ENCODE assay signal across 17 cellular contexts in the genomic region with DNA sequence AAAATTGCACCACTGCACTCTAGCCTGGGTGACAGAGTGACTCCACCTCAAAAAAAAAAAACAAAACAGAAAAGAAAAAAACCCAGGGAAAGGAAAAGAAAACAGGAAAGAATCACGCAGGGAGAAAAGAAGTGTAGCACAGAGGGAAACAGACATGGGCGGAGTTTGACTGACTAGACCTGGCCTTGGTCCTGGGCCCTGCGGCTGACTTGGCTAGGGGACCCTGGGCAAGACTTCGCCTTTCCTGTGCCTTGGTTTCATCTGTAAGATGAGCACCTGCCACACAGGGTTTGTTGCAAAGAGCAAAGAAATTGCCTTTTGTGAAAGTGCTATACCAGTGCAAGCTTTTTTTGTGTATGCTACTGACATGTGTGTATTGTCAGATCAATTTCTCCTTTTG.
DNase-seq lines count a peak whose midpoint lies in the region; ATAC-seq and TF ChIP-seq lines count a peak whose summit lies in the region.
"Had no signal": no experiment of that assay in that cellular context is flagged by ENCODE, and none has a peak within 500 bp of the region (broad histone marks: within the 10 kb centered on the region; RNA-seq: fewer than 3 reads in every experiment).

No MANE protein-coding gene starts in this region.

- H3K27ac ChIP-seq in HEK293 (ENCODE audit: extremely low read depth, low read depth, low read length) (no peak overlapping the region), PC-3 (ENCODE audit: low read length) (no peak overlapping the region), uterus (no peak overlapping the region)
- H3K27ac ChIP-seq: RWPE1 had no signal

- 0 out of 2 replicates have a peak, but pooled peaks have one; percentile 42 for ATAC-seq in PC-3

- H3K4me1 ChIP-seq in HEK293 (ENCODE audit: control insufficient read depth, insufficient read depth, low read length) (no peaks in the 10 kb centered on the region), PC-3 (ENCODE audit: insufficient read depth, low read length) (peaks cover 16% of the 10 kb centered on the region), uterus (no peaks in the 10 kb centered on the region)

- H3K9me3 ChIP-seq in HEK293 (ENCODE audit: control insufficient read depth, insufficient read depth, low read depth, low read length) (no peaks in the 10 kb centered on the region), PC-3 (ENCODE audit: low read length) (no peaks in the 10 kb centered on the region), uterus (no peaks in the 10 kb centered on the region)
- H3K9me3 ChIP-seq: BE2C had no signal

- no peak overlapping the region for H3K4me2 ChIP-seq in PC-3 (ENCODE audit: low read length)

- no peak for TF ChIP-seq POLR2A in uterus (IDR thresholded peaks at IDR 0.05)

- intact Hi-C loops in PC-3 (cut with micrococcal nuclease), result no loop called here
- intact Hi-C loops in uterus (cut with DNase I; ENCODE audit: low total_unique reads), result no loop called here

- H3K9ac ChIP-seq in PC-3 (ENCODE audit: low read length), result no peak overlapping the region

- H3K27me3 ChIP-seq in PC-3 (ENCODE audit: low read length) (peaks cover 38% of the 10 kb centered on the region), uterus (peaks cover 0 to 11% of the 10 kb centered on the region in 2 donors)
- H3K27me3 ChIP-seq: BE2C had no signal

- H3K79me2 ChIP-seq in PC-3 (ENCODE audit: low read length), result no peaks in the 10 kb centered on the region

- no peak for TF ChIP-seq CTCF in HEK293 (tag by site-specific recombination; IDR thresholded peaks at IDR 0.05)
- TF ChIP-seq CTCF in PC-3 (conservative IDR thresholded peaks at IDR 0.05; ENCODE audit: low read depth, low read length), result no peak
- no peak for TF ChIP-seq CTCF in uterus (IDR thresholded peaks at IDR 0.05)

- no peak overlapping the region for H2AFZ ChIP-seq in PC-3 (ENCODE audit: low read length)

- CTCF ChIA-PET in HEK293 (lab: Yijun Ruan, JAX), result no interaction called here
- CTCF ChIA-PET in PC-3 (lab: Charles Lee), result no interaction called here

- H4K20me1 ChIP-seq in PC-3 (ENCODE audit: low read length), result no peaks in the 10 kb centered on the region

- POLR2A ChIA-PET in HEK293 (lab: Yijun Ruan, JAX), result no interaction called here
- POLR2A ChIA-PET in PC-3 (lab: Charles Lee; ENCODE audit: unreplicated experiment), result interaction anchor here (0.9 kb wide), 1 partner anchor 955 kb away, joined by 4 read pairs; no protein-coding TSS in a partner anchor

- no peaks in the 10 kb centered on the region for H3F3A ChIP-seq in PC-3 (ENCODE audit: low read length, unreplicated experiment)

- H3K36me3 ChIP-seq in HEK293 (ENCODE audit: control insufficient read depth in 2 of 2, insufficient read depth in 1 of 2, low read length in 2 of 2) (no peaks in the 10 kb centered on the region), PC-3 (ENCODE audit: low read depth, low read length) (no peaks in the 10 kb centered on the region), uterus (no peaks in the 10 kb centered on the region)
- H3K36me3 ChIP-seq: BE2C had no signal

- BruUV-seq in PC-3 (replicated peaks; lab: Mats Ljungman, UMichigan), result no TSS peak

- H3K9me2 ChIP-seq in PC-3 (replicated peaks; ENCODE audit: low read length), result no peaks in the 10 kb centered on the region

- H3K4me3 ChIP-seq in HEK293 (ENCODE audit: low read depth, low read length), result no peak overlapping the region
- no peak overlapping the region for H3K4me3 ChIP-seq in PC-3 (ENCODE audit: low read length)
- H3K4me3 ChIP-seq in uterus, result no peak overlapping the region
- H3K4me3 ChIP-seq: K562 had no signal

- DNase-seq in PC-3 (no peak), cerebellum (ENCODE audit: low spot score) (peak; percentile 76), stromal cell of bone marrow (ENCODE audit: low read depth) (peak; percentile 2), uterus (no peak)
- DNase-seq in stimulated activated CD4-positive, alpha-beta T cell treated with anti-CD3 and anti-CD28 coated beads, Interleukin-15, amount 100 ng/mL, for 24 hours, result no peak
- no peak for DNase-seq in stimulated activated naive CD4-positive, alpha-beta T cell (lab: John Stamatoyannopoulos, UW)
- DNase-seq: BE2C; CD4-positive, alpha-beta T cell; DMS53; NCI-H1436 treated with DMSO at 0.1 percent for 48 hours; NCI-H2029 treated with DMSO at 0.1 percent for 48 hours; NCI-H510A treated with DMSO at 0.1 percent for 48 hours; NK-92 treated with Interleukin-12 subunit alpha and Interleukin-12 subunit beta, amount 100 ng/mL, for 24 hours; SW 1271 had no signal

TF ChIP-seq in HEK293, 187 proteins besides CTCF, POLR2A, EP300 and RAD21:
- 0 out of 2 replicates have a peak, but pooled peaks have one; percentile 35 for TF ChIP-seq PRDM1 (tag by site-specific recombination; IDR thresholded peaks at IDR 0.05)
- no peak for TF ChIP-seq ZNF157 (tag by site-specific recombination; IDR thresholded peaks at IDR 0.05)
- no peak for TF ChIP-seq ZBTB21 (tag by site-specific recombination; IDR thresholded peaks at IDR 0.05)
- TF ChIP-seq, protein P1, sequence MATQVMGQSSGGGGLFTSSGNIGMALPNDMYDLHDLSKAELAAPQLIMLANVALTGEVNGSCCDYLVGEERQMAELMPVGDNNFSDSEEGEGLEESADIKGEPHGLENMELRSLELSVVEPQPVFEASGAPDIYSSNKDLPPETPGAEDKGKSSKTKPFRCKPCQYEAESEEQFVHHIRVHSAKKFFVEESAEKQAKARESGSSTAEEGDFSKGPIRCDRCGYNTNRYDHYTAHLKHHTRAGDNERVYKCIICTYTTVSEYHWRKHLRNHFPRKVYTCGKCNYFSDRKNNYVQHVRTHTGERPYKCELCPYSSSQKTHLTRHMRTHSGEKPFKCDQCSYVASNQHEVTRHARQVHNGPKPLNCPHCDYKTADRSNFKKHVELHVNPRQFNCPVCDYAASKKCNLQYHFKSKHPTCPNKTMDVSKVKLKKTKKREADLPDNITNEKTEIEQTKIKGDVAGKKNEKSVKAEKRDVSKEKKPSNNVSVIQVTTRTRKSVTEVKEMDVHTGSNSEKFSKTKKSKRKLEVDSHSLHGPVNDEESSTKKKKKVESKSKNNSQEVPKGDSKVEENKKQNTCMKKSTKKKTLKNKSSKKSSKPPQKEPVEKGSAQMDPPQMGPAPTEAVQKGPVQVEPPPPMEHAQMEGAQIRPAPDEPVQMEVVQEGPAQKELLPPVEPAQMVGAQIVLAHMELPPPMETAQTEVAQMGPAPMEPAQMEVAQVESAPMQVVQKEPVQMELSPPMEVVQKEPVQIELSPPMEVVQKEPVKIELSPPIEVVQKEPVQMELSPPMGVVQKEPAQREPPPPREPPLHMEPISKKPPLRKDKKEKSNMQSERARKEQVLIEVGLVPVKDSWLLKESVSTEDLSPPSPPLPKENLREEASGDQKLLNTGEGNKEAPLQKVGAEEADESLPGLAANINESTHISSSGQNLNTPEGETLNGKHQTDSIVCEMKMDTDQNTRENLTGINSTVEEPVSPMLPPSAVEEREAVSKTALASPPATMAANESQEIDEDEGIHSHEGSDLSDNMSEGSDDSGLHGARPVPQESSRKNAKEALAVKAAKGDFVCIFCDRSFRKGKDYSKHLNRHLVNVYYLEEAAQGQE (tag by site-specific recombination; IDR thresholded peaks at IDR 0.05), result peak; percentile 77

Comparison
In these comparisons a context has a peak if more than half of its experiments do, and no peak if none do; other contexts are left out.
1. DNase-seq: peak in cerebellum (single experiment) and stromal cell of bone marrow (single experiment); none in PC-3 (single experiment), stimulated activated CD4-positive, alpha-beta T cell treated with anti-CD3 and anti-CD28 coated beads, Interleukin-15, amount 100 ng/mL, for 24 hours (single experiment), uterus (0 of 2) and stimulated activated naive CD4-positive, alpha-beta T cell (0 of 6).